ENCODE assay signal across 8 cellular contexts in genomic region chr17:16353702-16354174, GRCh38. TPM values are rescaled to one million over a fixed set of nuclear protein-coding genes. Genes with fewer than 3 reads are reported as not detected.
DNase-seq lines count a peak whose midpoint lies in the region; ATAC-seq and TF ChIP-seq lines count a peak whose summit lies in the region.

No MANE protein-coding gene starts in this region.

- peak overlapping the region; percentile 26 for H3K27ac Mint-ChIP-seq in activated T-cell treated with anti-CD3 and anti-CD28 coated beads, Interleukin-2, amount 50 U/mL, for 72 hours
- H3K27ac Mint-ChIP-seq in memory B cell (peak overlapping the region; percentile 85), type B pancreatic cell (peak overlapping the region; percentile 51)

- H3K9me3 Mint-ChIP-seq in activated T-cell treated with anti-CD3 and anti-CD28 coated beads, Interleukin-2, amount 50 U/mL, for 72 hours: no peaks in the 10 kb centered on the region
- H3K9me3 Mint-ChIP-seq in memory B cell (no peaks in the 10 kb centered on the region), type B pancreatic cell (no peaks in the 10 kb centered on the region)

- H3K4me3 ChIP-seq in astrocyte of the spinal cord (ENCODE audit: low read depth, low read length): peak overlapping the region; percentile 47

- TF ChIP-seq CTCF in astrocyte of the spinal cord (IDR thresholded peaks at IDR 0.05; ENCODE audit: low read depth, low read length) (no peak), type B pancreatic cell (conservative IDR thresholded peaks at IDR 0.05) (peak; percentile 5)

- H3K36me3 Mint-ChIP-seq in activated T-cell treated with anti-CD3 and anti-CD28 coated beads, Interleukin-2, amount 50 U/mL, for 72 hours (ENCODE audit: insufficient read depth in 2 of 2): peaks cover 0 to 2% of the 10 kb centered on the region in 2 donors
- peaks cover 2% of the 10 kb centered on the region for H3K36me3 Mint-ChIP-seq in memory B cell
- H3K36me3 Mint-ChIP-seq in type B pancreatic cell: peaks cover 9% of the 10 kb centered on the region

- peak overlapping the region; percentile 82 to 86 for H3K4me3 Mint-ChIP-seq in activated T-cell treated with anti-CD3 and anti-CD28 coated beads, Interleukin-2, amount 50 U/mL, for 72 hours
- H3K4me3 Mint-ChIP-seq in memory B cell (peak overlapping the region; percentile 88), type B pancreatic cell (peak overlapping the region; percentile 84)

- in situ Hi-C loops in astrocyte of the spinal cord (cut with HindIII; ENCODE audit: low sequenced_read_pairs): no loop called here

- H3K27me3 Mint-ChIP-seq in activated T-cell treated with anti-CD3 and anti-CD28 coated beads, Interleukin-2, amount 50 U/mL, for 72 hours (ENCODE audit: low read depth): peaks cover 7% of the 10 kb centered on the region
- no peaks in the 10 kb centered on the region for H3K27me3 Mint-ChIP-seq in memory B cell
- peaks cover 8% of the 10 kb centered on the region for H3K27me3 Mint-ChIP-seq in type B pancreatic cell

- H3K4me1 Mint-ChIP-seq in activated T-cell treated with anti-CD3 and anti-CD28 coated beads, Interleukin-2, amount 50 U/mL, for 72 hours (ENCODE audit: low read depth): peaks cover 38% of the 10 kb centered on the region
- H3K4me1 Mint-ChIP-seq in memory B cell: peaks cover 10% of the 10 kb centered on the region
- H3K4me1 Mint-ChIP-seq in type B pancreatic cell (ENCODE audit: unreplicated experiment): peaks cover 11% of the 10 kb centered on the region

- DNase-seq in activated T-cell treated with anti-CD3 and anti-CD28 coated beads, Interleukin-2, amount 50 U/mL, for 72 hours: no peak
- DNase-seq in activated T-cell treated with anti-CD3 and anti-CD28 coated beads for 4 hours: no peak
- DNase-seq in astrocyte of the spinal cord (ENCODE audit: low read depth, low spot score): no peak
- DNase-seq in memory B cell (ENCODE audit: low spot score in 2 of 2): no peak
- DNase-seq in type B pancreatic cell (ENCODE audit: extremely low spot score, unreplicated experiment): no peak
- DNase-seq in GDM1 (lab: John Stamatoyannopoulos, UW): no peak
- DNase-seq in foreskin melanocyte: no peak

- no peak for ATAC-seq in activated T-cell treated with anti-CD3 and anti-CD28 coated beads, Interleukin-2, amount 50 U/mL, for 72 hours (replicated peaks in 1 of 2)
- ATAC-seq in memory B cell (ENCODE audit: low read depth) (no peak), GM21529 (IDR thresholded peaks at IDR 0.05; ENCODE audit: unreplicated experiment) (no peak)

RNA-seq across cellular contexts. Expression of gene CENPV, which starts 0.5 kb away (rescaled TPM):
- total RNA-seq in activated T-cell treated with anti-CD3 and anti-CD28 coated beads, Interleukin-2, amount 50 U/mL, for 72 hours: 10 to 100 TPM; 48.5 to 54.9 TPM
- 42.9 and 152 TPM in 2 replicates for total RNA-seq in type B pancreatic cell (ENCODE audit: low replicate concordance)

RNA-seq across cellular contexts. Expression of gene UBB, which starts 27.2 kb away (rescaled TPM):
- total RNA-seq in activated T-cell treated with anti-CD3 and anti-CD28 coated beads, Interleukin-2, amount 50 U/mL, for 72 hours: 1,000 to 10,000 TPM in 1 of 2 donors, 100 to 1,000 TPM in 1; 726 to 1,037 TPM
- total RNA-seq in type B pancreatic cell (ENCODE audit: low replicate concordance): 1,306 and 1,802 TPM in 2 replicates

Comparison
In these comparisons a context has a peak if more than half of its experiments do, and no peak if none do; other contexts are left out.
1. H3K27ac Mint-ChIP-seq: peak in every context shown above with its lines; median percentile 85 in memory B cell; 51 in type B pancreatic cell; 26 in activated T-cell treated with anti-CD3 and anti-CD28 coated beads, Interleukin-2, amount 50 U/mL, for 72 hours.